In the genomic region with DNA sequence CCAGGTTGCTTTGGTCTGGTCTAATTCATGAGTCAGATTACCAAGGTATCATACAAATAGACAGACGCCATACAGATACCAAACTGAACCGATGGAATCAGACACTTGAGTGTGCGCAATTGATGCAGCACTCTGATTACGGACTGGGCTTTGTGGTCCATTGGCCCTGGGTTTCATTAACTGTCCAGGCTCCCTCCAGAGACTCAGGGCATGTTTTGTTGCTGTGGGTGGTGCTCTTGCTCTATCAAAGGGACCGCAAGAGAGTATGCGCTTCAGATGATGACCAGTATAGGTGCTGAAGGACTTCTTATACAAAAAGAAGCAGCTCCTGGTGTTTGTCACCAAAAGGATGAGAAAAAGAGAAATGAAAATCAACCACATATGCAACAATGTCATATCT, we compare ENCODE assay signal across 8 cellular contexts. TPM values are rescaled to one million over a fixed set of nuclear protein-coding genes. Genes with fewer than 3 reads are reported as not detected.
A peak's percentile ranks its signal among the peaks of the same experiment; 100 is the strongest.
DNase-seq lines count a peak whose midpoint lies in the region; ATAC-seq lines count a peak whose summit lies in the region.

No MANE protein-coding gene starts in this region.

- intact Hi-C loops in posterior vena cava (cut with DNase I), result loop anchor here (5.0 kb wide), 1 partner anchor 567 kb away; no protein-coding TSS in a partner anchor

- peak; percentile 14 for ATAC-seq in GM21723 (IDR thresholded peaks at IDR 0.05; ENCODE audit: unreplicated experiment)

- peak; percentile 20 for DNase-seq in NCI-H748 (lab: John Stamatoyannopoulos, UW; ENCODE audit: unreplicated experiment)
- no peak for DNase-seq in NCI-H748 treated with DMSO at 0.1 percent for 48 hours (lab: John Stamatoyannopoulos, UW)
- DNase-seq in RPMI7951 (ENCODE audit: low read depth), result peak; percentile 46
- DNase-seq in left kidney (ENCODE audit: low read depth, low spot score), result peak; percentile 45
- no peak for DNase-seq in NCI-H2196 (lab: John Stamatoyannopoulos, UW; ENCODE audit: unreplicated experiment)
- DNase-seq in posterior vena cava (ENCODE audit: low spot score), result no peak
- no peak for DNase-seq in DMS79 (lab: John Stamatoyannopoulos, UW)

RNA-seq across cellular contexts. Expression of gene ANKRD55, which starts 36.9 kb away (rescaled TPM):
- total RNA-seq in RPMI7951 (2014; rRNA removed; shearing (Covaris generic)), result 0.24 and 0.49 TPM in 2 replicates
- total RNA-seq in posterior vena cava, result under 1 TPM; 0.14 to 0.79 TPM

Comparison
In these comparisons a context has a peak if more than half of its experiments do, and no peak if none do; other contexts are left out.
1. DNase-seq: peak in NCI-H748 (single experiment), RPMI7951 (single experiment) and left kidney (single experiment); none in NCI-H748 treated with DMSO at 0.1 percent for 48 hours (single experiment), NCI-H2196 (single experiment), posterior vena cava (single experiment) and DMS79 (single experiment).